In genomic region chr1:208171615-208172388, GRCh38 we compare ENCODE assay signal across 11 cellular contexts.
"Had no signal": no experiment of that assay in that cellular context is flagged by ENCODE, and none has a peak within 500 bp of the region (broad histone marks: within the 10 kb centered on the region; RNA-seq: fewer than 3 reads in every experiment).

No MANE protein-coding gene starts in this region.

- H3K4me1 ChIP-seq: uterus had no signal

- H3K9me3 ChIP-seq: right atrium auricular region, tibial artery, uterus had no signal

- H3K4me3 ChIP-seq: right atrium auricular region, tibial artery, uterus had no signal

- ATAC-seq: natural killer cell treated with Interleukin-12 subunit alpha and Interleukin-12 subunit beta and Interleukin-15 and Interleukin-18, amount 100 ng/mL, for 72 hours; stimulated activated effector memory CD8-positive, alpha-beta T cell treated with anti-CD3 and anti-CD28 coated beads, Interleukin-12 subunit alpha, Interleukin-12 subunit beta, amount 100 ng/mL, for 72 hours had no signal

- H3K36me3 ChIP-seq: brain microvascular endothelial cell, right atrium auricular region, tibial artery, uterus had no signal

- H3K27me3 ChIP-seq: brain microvascular endothelial cell, right atrium auricular region, tibial artery, uterus had no signal

- DNase-seq: activated T-cell treated with anti-CD3 and anti-CD28 coated beads, Interleukin-2, amount 50 U/mL, for 1 hour; amniotic stem cell; brain microvascular endothelial cell; dermis blood vessel endothelial cell; left cardiac atrium; nucleus accumbens; tibial artery; uterus had no signal

- H3K27ac ChIP-seq: brain microvascular endothelial cell, right atrium auricular region, tibial artery had no signal
